11 cellular contexts compared by ENCODE assay signal in genomic region chr4:38129452-38129830, GRCh38.
DNase-seq lines count a peak whose midpoint lies in the region; ATAC-seq, FAIRE-seq and TF ChIP-seq lines count a peak whose summit lies in the region.
"Had no signal": no experiment of that assay in that cellular context is flagged by ENCODE, and none has a peak within 500 bp of the region (broad histone marks: within the 10 kb centered on the region; RNA-seq: fewer than 3 reads in every experiment).

No MANE protein-coding gene starts in this region.

- no peak overlapping the region for H3K4ac ChIP-seq in H1 (replicated peaks; ENCODE audit: insufficient read length, low read depth, low read length)

- no peaks in the 10 kb centered on the region for H3K27me3 ChIP-seq in CD4-positive, alpha-beta memory T cell (ENCODE audit: insufficient read depth, low read length)
- H3K27me3 ChIP-seq in Peyer's patch (no peaks in the 10 kb centered on the region), H1 (replicated peaks in 1 of 4; ENCODE audit: control insufficient read depth in 3 of 4, extremely low read depth in 1 of 4, insufficient read depth in 3 of 4, low read length in 3 of 4) (peaks cover 1 to 36% (median 29%) of the 10 kb centered on the region in 4 experiments)

- 79% methylated on average over 4 of the region's 4 CpGs; no CpG with 5 or more reads in 1 of the 2 experiments for WGBS in H1 (ENCODE audit: extremely low coverage in 1 of 2, insufficient coverage in 1 of 2, insufficient read length in 1 of 2, insufficient replicate concordance in 2 of 2, low coverage in 1 of 2, low lambda C conversion rate in 2 of 2, missing lambda C conversion rate in 1 of 2), 2 experiments

- H3K4me1 ChIP-seq in CD4-positive, alpha-beta memory T cell (ENCODE audit: insufficient read depth, low read length), result peaks cover 60% of the 10 kb centered on the region
- H3K4me1 ChIP-seq in Peyer's patch (peaks cover 0 to 52% (median 18%) of the 10 kb centered on the region in 4 donors), H1 (replicated peaks in 1 of 4; ENCODE audit: control insufficient read depth in 3 of 4, insufficient read depth in 4 of 4, low read length in 3 of 4) (peaks cover 11 to 30% (median 14%) of the 10 kb centered on the region in 4 experiments; a peak in 6 of 7 replicates)

- no peak for TF ChIP-seq RAD21 in H1 (IDR thresholded peaks at IDR 0.05 in 1 of 2, conservative IDR thresholded peaks at IDR 0.05 in 1 of 2; ENCODE audit: low read depth in 2 of 2, low read length in 2 of 2)

- H4K5ac ChIP-seq in H1 (ENCODE audit: insufficient read length, low read depth, low read length), result no peak overlapping the region

- H2BK20ac ChIP-seq in H1 (ENCODE audit: low read length), result no peak overlapping the region

- TF ChIP-seq POLR2A in Peyer's patch (IDR thresholded peaks at IDR 0.05), result no peak
- TF ChIP-seq POLR2A in H1 (IDR thresholded peaks at IDR 0.05; ENCODE audit: control extremely low read depth in 1 of 2, low read depth in 2 of 2, low read length in 2 of 2), result no peak

- no peaks in the 10 kb centered on the region for H3K79me2 ChIP-seq in H1 (ENCODE audit: control insufficient read depth in 1 of 2, insufficient read depth in 2 of 2, low read length in 2 of 2)

- no peaks in the 10 kb centered on the region for H3K23me2 ChIP-seq in H1 (ENCODE audit: low read depth, low read length)

- intact Hi-C loops in CD4-positive, alpha-beta memory T cell (cut with micrococcal nuclease), result no loop called here
- intact Hi-C loops in Right ventricle myocardium superior (cut with DNase I), result no loop called here

- no peak overlapping the region for H3K14ac ChIP-seq in H1 (ENCODE audit: insufficient read length)

- no peak for DNase-seq in CD4-positive, alpha-beta memory T cell
- DNase-seq in Peyer's patch (no peak), H1 (ENCODE audit: low read depth in 1 of 2, low spot score in 2 of 2) (no peak), nephron progenitor cell (no peak), LoVo (ENCODE audit: low spot score) (no peak), Right ventricle myocardium superior (no peak), OCI-M1 (lab: John Stamatoyannopoulos, UW) (no peak)
- DNase-seq: NCI-H2107 had no signal

- H3K4me1 Mint-ChIP-seq in CD4-positive, alpha-beta memory T cell, result peaks cover 45 to 64% (median 55%) of the 10 kb centered on the region in 4 donors
- peaks cover 68% of the 10 kb centered on the region for H3K4me1 Mint-ChIP-seq in nephron progenitor cell

- H3K4me3 ChIP-seq in CD4-positive, alpha-beta memory T cell (ENCODE audit: low read length in 2 of 2), result no peak overlapping the region
- H3K4me3 ChIP-seq in Peyer's patch (no peak overlapping the region), H1 (ENCODE audit: extremely low read depth in 1 of 4, insufficient read depth in 2 of 4, low read depth in 3 of 4, low read length in 4 of 4) (peak overlapping the region in 1 of 4 experiments; percentile 26; a peak in 1 of 8 replicates)
- H3K4me3 ChIP-seq: lung had no signal

- H3K36me3 ChIP-seq in CD4-positive, alpha-beta memory T cell (ENCODE audit: insufficient read depth, low read length), result no peaks in the 10 kb centered on the region
- H3K36me3 ChIP-seq in Peyer's patch (peaks cover 0 to 15% (median 0%) of the 10 kb centered on the region in 3 donors), H1 (ENCODE audit: control insufficient read depth in 2 of 4, insufficient read depth in 4 of 4, low read length in 3 of 4) (peaks cover 0 to 23% (median 5%) of the 10 kb centered on the region in 4 experiments; a peak in 5 of 8 replicates)

- H3K27me3 Mint-ChIP-seq in CD4-positive, alpha-beta memory T cell, result peaks cover 0 to 3% of the 10 kb centered on the region in 2 donors
- peaks cover 13% of the 10 kb centered on the region for H3K27me3 Mint-ChIP-seq in nephron progenitor cell (ENCODE audit: low read depth, poor library complexity)
- H3K27me3 Mint-ChIP-seq: dendritic cell treated with granulocyte-macrophage colony-stimulating factor and Interleukin-4, amounts not matched to agents 40 ng/mL and 50 ng/mL, for 4 days had no signal

- H2BK12ac ChIP-seq in H1 (ENCODE audit: low read depth, low read length), result no peak overlapping the region

- FAIRE-seq in H1 (lab: Jason Lieb, UNC), result no peak

- no peak overlapping the region for H3K9ac ChIP-seq in H1 (replicated peaks in 1 of 4; ENCODE audit: extremely low read depth in 1 of 4, low read depth in 3 of 4, low read length in 3 of 4)

- no peak overlapping the region for H4K91ac ChIP-seq in H1 (replicated peaks; ENCODE audit: insufficient read length, low read length)

- POLR2A ChIA-PET in CD4-positive, alpha-beta memory T cell (lab: Charles Lee; ENCODE audit: partially characterized antibody), result interaction anchor here (0.7 to 1.7 kb wide), 5 partner anchors 10 to 50 kb away, joined by 3 to 6 read pairs (median 4); no protein-coding TSS in a partner anchor
- POLR2A ChIA-PET in H1 (lab: Charles Lee; ENCODE audit: partially characterized antibody), result interaction anchor here (0.8 to 1.6 kb wide), 4 partner anchors 39 to 537 kb away, joined by 3 read pairs; no protein-coding TSS in a partner anchor

- no peak overlapping the region for H2BK120ac ChIP-seq in H1 (replicated peaks; ENCODE audit: low read depth, low read length)

- H3K9me3 Mint-ChIP-seq in CD4-positive, alpha-beta memory T cell, result peaks cover 0 to 8% (median 0%) of the 10 kb centered on the region in 8 donors
- H3K9me3 Mint-ChIP-seq in nephron progenitor cell, result no peaks in the 10 kb centered on the region
- H3K9me3 Mint-ChIP-seq: dendritic cell treated with granulocyte-macrophage colony-stimulating factor and Interleukin-4, amounts not matched to agents 40 ng/mL and 50 ng/mL, for 4 days had no signal

- peak overlapping the region; percentile 90 to 99 (median 95) for H3K27ac Mint-ChIP-seq in CD4-positive, alpha-beta memory T cell
- peak overlapping the region; percentile 60 for H3K27ac Mint-ChIP-seq in nephron progenitor cell
- H3K27ac Mint-ChIP-seq: dendritic cell treated with granulocyte-macrophage colony-stimulating factor and Interleukin-4, amounts not matched to agents 40 ng/mL and 50 ng/mL, for 4 days had no signal

- H3K56ac ChIP-seq in H1 (replicated peaks; ENCODE audit: insufficient read length, low read depth, low read length), result no peak overlapping the region

- H3K4me3 Mint-ChIP-seq in CD4-positive, alpha-beta memory T cell, result peak overlapping the region in 7 of 8 donors; percentile 33 to 79 (median 68)
- no peak overlapping the region for H3K4me3 Mint-ChIP-seq in nephron progenitor cell
- H3K4me3 Mint-ChIP-seq: dendritic cell treated with granulocyte-macrophage colony-stimulating factor and Interleukin-4, amounts not matched to agents 40 ng/mL and 50 ng/mL, for 4 days had no signal

- H3K18ac ChIP-seq in H1 (ENCODE audit: extremely low read depth, low read length), result no peak overlapping the region

- H2AK5ac ChIP-seq in H1 (ENCODE audit: low read depth, low read length), result no peak overlapping the region

- ATAC-seq in Right ventricle myocardium superior (ENCODE audit: poor library complexity), result no peak
- no peak for ATAC-seq in activated CD4-positive, CD25-positive, alpha-beta regulatory T cell treated with anti-CD3 and anti-CD28 coated beads, Interleukin-2, amount 50 U/mL, for 24 hours

- peaks cover 33 to 52% of the 10 kb centered on the region in 2 donors for H3K36me3 Mint-ChIP-seq in CD4-positive, alpha-beta memory T cell
- H3K36me3 Mint-ChIP-seq in nephron progenitor cell (ENCODE audit: low read depth), result peaks cover 41% of the 10 kb centered on the region

- H4K8ac ChIP-seq in H1 (ENCODE audit: extremely low read depth, insufficient read depth, low read length), result no peak overlapping the region

- H3K27ac ChIP-seq in CD4-positive, alpha-beta memory T cell (ENCODE audit: low read depth, low read length), result peak overlapping the region; percentile 36
- H3K27ac ChIP-seq in Peyer's patch (peak overlapping the region in 3 of 4 donors; percentile 8 to 71 (median 45)), H1 (ENCODE audit: low read depth, low read length) (no peak overlapping the region)

- H2BK15ac ChIP-seq in H1 (ENCODE audit: low read length), result no peak overlapping the region

- H4K20me1 ChIP-seq in H1 (replicated peaks in 1 of 2; ENCODE audit: control insufficient read depth in 1 of 2, insufficient read depth in 2 of 2, low read length in 2 of 2), result peaks cover 4 to 11% of the 10 kb centered on the region in 2 experiments

- CTCF ChIA-PET in CD4-positive, alpha-beta memory T cell (lab: Charles Lee; ENCODE audit: partially characterized antibody), result interaction anchor here (1.2 to 2.2 kb wide), 4 partner anchors 10 to 601 kb away, joined by 4 to 7 read pairs (median 4); no protein-coding TSS in a partner anchor
- CTCF ChIA-PET in H1 (lab: Charles Lee; ENCODE audit: partially characterized antibody), result interaction anchor here (0.9 to 1.4 kb wide), 3 partner anchors 17 to 60 kb away, joined by 3 to 4 read pairs (median 3); no protein-coding TSS in a partner anchor

- TF ChIP-seq CTCF in Peyer's patch (IDR thresholded peaks at IDR 0.05) (no peak), H1 (IDR thresholded peaks at IDR 0.05; ENCODE audit: control extremely low read depth in 1 of 3, insufficient read depth in 1 of 3, low read depth in 1 of 3, low read length in 3 of 3) (no peak), nephron progenitor cell (IDR thresholded peaks at IDR 0.05) (no peak)

- no peaks in the 10 kb centered on the region for H3K9me3 ChIP-seq in CD4-positive, alpha-beta memory T cell (ENCODE audit: control insufficient read depth in 1 of 2, low read length in 2 of 2)
- no peaks in the 10 kb centered on the region for H3K9me3 ChIP-seq in Peyer's patch
- H3K9me3 ChIP-seq in H1 (ENCODE audit: insufficient read depth in 2 of 2, low read depth in 1 of 2, low read length in 1 of 2), result no peaks in the 10 kb centered on the region

- no peak overlapping the region for H3K23ac ChIP-seq in H1 (ENCODE audit: insufficient read length)

- H3K79me1 ChIP-seq in H1 (ENCODE audit: low read depth, low read length), result no peaks in the 10 kb centered on the region

- H3K4me2 ChIP-seq in H1 (ENCODE audit: insufficient read depth in 1 of 2, low read depth in 2 of 2, low read length in 2 of 2), result peak overlapping the region; percentile 19 to 54

- no peak for TF ChIP-seq EP300 in H1 (IDR thresholded peaks at IDR 0.05; ENCODE audit: borderline replicate concordance in 1 of 2, low read depth in 2 of 2, low read length in 2 of 2)

- no peak overlapping the region for H2AFZ ChIP-seq in H1 (ENCODE audit: low read length)

- no peak overlapping the region for H2BK5ac ChIP-seq in H1 (ENCODE audit: low read depth, low read length)

TF ChIP-seq in H1, 55 proteins besides CTCF, POLR2A, EP300 and RAD21 (continues in another document):
- no peak for TF ChIP-seq USF2 (IDR thresholded peaks at IDR 0.05; ENCODE audit: low read length)
- TF ChIP-seq SP1 (IDR thresholded peaks at IDR 0.05; ENCODE audit: low read depth, low read length), result no peak
- no peak for TF ChIP-seq BCL11A (IDR thresholded peaks at IDR 0.05; ENCODE audit: low read depth in 2 of 2, low read length in 2 of 2)
